Comparison of ENCODE assay signal across 18 cellular contexts in the genomic region with DNA sequence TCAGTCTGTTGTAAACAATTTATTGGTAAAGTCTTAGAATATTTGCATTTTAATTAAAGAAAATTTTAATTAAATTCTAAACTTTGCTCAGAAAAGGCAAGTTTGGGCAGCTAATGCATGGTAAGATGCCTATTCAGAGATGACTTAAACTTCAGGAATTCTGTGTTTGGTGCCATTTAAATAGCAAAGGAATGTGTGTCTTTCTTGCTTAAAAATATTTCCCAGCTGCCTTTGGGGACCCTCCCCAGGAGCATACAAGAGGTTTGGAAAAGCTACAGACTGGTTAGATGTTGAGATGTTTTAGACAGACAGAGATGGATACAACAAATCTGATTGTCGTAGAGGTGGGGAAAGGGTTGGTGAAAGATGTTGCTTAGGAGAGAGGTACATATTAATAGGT.
"Had no signal": no experiment of that assay in that cellular context is flagged by ENCODE, and none has a peak within 500 bp of the region (broad histone marks: within the 10 kb centered on the region; RNA-seq: fewer than 3 reads in every experiment).

No MANE protein-coding gene starts in this region.

- H3K4me3 ChIP-seq: colonic mucosa, left lung, mucosa of descending colon, ovary, right lobe of liver, spleen had no signal

- H3K9me3 Mint-ChIP-seq: naive thymus-derived CD4-positive, alpha-beta T cell; T-helper 2 cell treated with Interferon-gamma antibody and Interleukin-4, amounts not matched to agents 5 μg/mL and 100 μg/mL, for 36 hours had no signal

- H3K27me3 ChIP-seq: colonic mucosa, left lung, ovary, right lobe of liver, spleen had no signal

- H3K4me1 ChIP-seq: colonic mucosa, left lung, right lobe of liver had no signal

- ATAC-seq: esophagus mucosa; left lung; mucosa of descending colon; naive thymus-derived CD4-positive, alpha-beta T cell; right lobe of liver had no signal

- DNase-seq: activated CD4-positive, CD25-positive, alpha-beta regulatory T cell treated with anti-CD3 and anti-CD28 coated beads, Interleukin-2, amount 50 U/mL, for 72 hours; activated naive CD4-positive, alpha-beta T cell; activated T-cell treated with anti-CD3 and anti-CD28 coated beads for 4 hours; anterior cingulate cortex; colonic mucosa; foreskin fibroblast; glutamatergic neuron; hypothalamus; kidney; left lung; mucosa of descending colon; naive thymus-derived CD4-positive, alpha-beta T cell; ovary; right lobe of liver; spleen; stimulated activated CD4-positive, alpha-beta T cell treated with anti-CD3 and anti-CD28 coated beads, Interleukin-1b, Interleukin-23, amount 100 ng/mL, for 48 hours had no signal

- H3K27me3 Mint-ChIP-seq: naive thymus-derived CD4-positive, alpha-beta T cell had no signal

- H3K36me3 Mint-ChIP-seq: naive thymus-derived CD4-positive, alpha-beta T cell had no signal

- H3K27ac ChIP-seq: colonic mucosa, left lung, ovary, right lobe of liver, spleen had no signal

- H3K4me3 Mint-ChIP-seq: naive thymus-derived CD4-positive, alpha-beta T cell; T-helper 2 cell treated with Interferon-gamma antibody and Interleukin-4, amounts not matched to agents 5 μg/mL and 100 μg/mL, for 36 hours had no signal

- H3K9me3 ChIP-seq: colonic mucosa, left lung, mucosa of descending colon, ovary, right lobe of liver, spleen had no signal

- H3K27ac Mint-ChIP-seq: naive thymus-derived CD4-positive, alpha-beta T cell; T-helper 2 cell treated with Interferon-gamma antibody and Interleukin-4, amounts not matched to agents 5 μg/mL and 100 μg/mL, for 36 hours had no signal

- H3K36me3 ChIP-seq: colonic mucosa, left lung, ovary, right lobe of liver, spleen had no signal
